ENCODE assay signal across 8 cellular contexts in genomic region chr22:29269230-29269604, GRCh38. TPM values are rescaled to one million over a fixed set of nuclear protein-coding genes. Genes with fewer than 3 reads are reported as not detected.
DNase-seq lines count a peak whose midpoint lies in the region; ATAC-seq and TF ChIP-seq lines count a peak whose summit lies in the region.

No MANE protein-coding gene starts in this region.

- TF ChIP-seq POLR2A in Peyer's patch (IDR thresholded peaks at IDR 0.05) (no peak), esophagus squamous epithelium (IDR thresholded peaks at IDR 0.05) (no peak)

- peaks cover 0 to 34% (median 0%) of the 10 kb centered on the region in 3 donors for H3K36me3 ChIP-seq in Peyer's patch
- peaks cover 9 to 48% (median 15%) of the 10 kb centered on the region in 3 donors for H3K36me3 ChIP-seq in esophagus squamous epithelium
- H3K36me3 ChIP-seq in psoas muscle (ENCODE audit: insufficient read depth in 1 of 2, low read depth in 1 of 2) = peaks cover 3 to 45% of the 10 kb centered on the region in 2 donors

- H3K27me3 ChIP-seq in Peyer's patch (no peaks in the 10 kb centered on the region), esophagus squamous epithelium (no peaks in the 10 kb centered on the region), psoas muscle (ENCODE audit: insufficient read depth in 3 of 3, low read length in 2 of 3) (no peaks in the 10 kb centered on the region)

- H3K9me3 ChIP-seq in Peyer's patch = no peaks in the 10 kb centered on the region
- H3K9me3 ChIP-seq in esophagus squamous epithelium = no peaks in the 10 kb centered on the region
- H3K9me3 ChIP-seq in psoas muscle = no peaks in the 10 kb centered on the region

- ATAC-seq in psoas muscle = no peak

- peak overlapping the region; percentile 82 for H3K4me3 ChIP-seq in GM08714 (ENCODE audit: low read length)
- peak overlapping the region; percentile 77 to 99 (median 88) for H3K4me3 ChIP-seq in Peyer's patch
- H3K4me3 ChIP-seq in esophagus squamous epithelium = peak overlapping the region; percentile 79 to 97 (median 88)
- H3K4me3 ChIP-seq in psoas muscle = peak overlapping the region; percentile 94

- DNase-seq in Peyer's patch (peak in 1 of 3 donors; percentile 12), esophagus squamous epithelium (lab: John Stamatoyannopoulos, UW) (no peak), psoas muscle (no peak), NCI-H2196 (lab: John Stamatoyannopoulos, UW; ENCODE audit: unreplicated experiment) (no peak), NCI-H446 (lab: John Stamatoyannopoulos, UW) (no peak), foreskin melanocyte (no peak), DMS114 treated with DMSO at 0.1 percent for 48 hours (lab: John Stamatoyannopoulos, UW; ENCODE audit: unreplicated experiment) (no peak)

- H3K27ac ChIP-seq in Peyer's patch (peak overlapping the region; percentile 96 to 99 (median 98)), esophagus squamous epithelium (peak overlapping the region; percentile 97 to 99 (median 99)), psoas muscle (peak overlapping the region; percentile 100)

- WGBS in esophagus squamous epithelium, 2 donors = 1 to 2% methylated on average over 10 to 14 of the region's 14 CpGs
- 1 to 2% (median 1%) methylated on average over 14 of the region's 14 CpGs for WGBS in psoas muscle, 3 donors

- TF ChIP-seq CTCF in Peyer's patch (IDR thresholded peaks at IDR 0.05) (no peak), esophagus squamous epithelium (IDR thresholded peaks at IDR 0.05) (no peak), psoas muscle (IDR thresholded peaks at IDR 0.05) (no peak)

- peaks cover 0 to 62% (median 17%) of the 10 kb centered on the region in 4 donors for H3K4me1 ChIP-seq in Peyer's patch
- H3K4me1 ChIP-seq in esophagus squamous epithelium = peaks cover 15 to 76% (median 43%) of the 10 kb centered on the region in 3 donors
- peaks cover 53% of the 10 kb centered on the region for H3K4me1 ChIP-seq in psoas muscle

- intact Hi-C loops in esophagus squamous epithelium (cut with DNase I) = no loop called here
- intact Hi-C loops in psoas muscle (cut with DNase I) = loop anchor here in 1 of 2 donors (5.0 kb wide), 1 partner anchor 38 kb away; the partner anchor contains the start of gene GAS2L1

RNA-seq across cellular contexts. Expression of gene EWSR1, which starts 1.1 kb away (rescaled TPM):
- total RNA-seq in Peyer's patch (100 to 1,000 TPM; 186 to 444 (median 276) TPM), esophagus squamous epithelium (100 to 1,000 TPM; 124 to 217 (median 174) TPM), psoas muscle (100 to 1,000 TPM in 3 of 4 donors, 10 to 100 TPM in 1; 78.5 to 230 (median 156) TPM)
- polyA plus RNA-seq in psoas muscle = 100 to 1,000 TPM; 108 to 152 (median 127) TPM

RNA-seq across cellular contexts. Expression of gene RHBDD3, which starts 1.4 kb away (rescaled TPM):
- total RNA-seq in Peyer's patch (10 to 100 TPM; 25.4 to 47.2 (median 36.2) TPM), esophagus squamous epithelium (10 to 100 TPM; 14.3 to 28.2 (median 20.1) TPM), psoas muscle (10 to 100 TPM; 10.6 to 26.7 (median 16.2) TPM)
- 10 to 100 TPM; 20.3 to 36.5 (median 32.4) TPM for polyA plus RNA-seq in psoas muscle

RNA-seq across cellular contexts. Expression of gene GAS2L1, which starts 37.2 kb away (rescaled TPM):
- 10 to 100 TPM; 20.6 to 63.1 (median 35.6) TPM for total RNA-seq in Peyer's patch
- total RNA-seq in esophagus squamous epithelium = 10 to 100 TPM; 26.9 to 52.1 (median 36.9) TPM
- total RNA-seq in psoas muscle = 1 to 10 TPM; 4.6 to 7.1 (median 5.7) TPM
- 10 to 100 TPM in 1 of 3 donors, 1 to 10 TPM in 2; 5.0 to 19.8 (median 5.1) TPM for polyA plus RNA-seq in psoas muscle

RNA-seq across cellular contexts. Expression of gene RASL10A, which starts 46.3 kb away (rescaled TPM):
- total RNA-seq in Peyer's patch (1 to 10 TPM in 2 of 4 donors, under 1 TPM in 1, not detected in 1; 0.85 to 9.0 (median 5.6) TPM), esophagus squamous epithelium (1 to 10 TPM in 1 of 4 donors, under 1 TPM in 2, not detected in 1; 0.38 to 3.5 (median 0.75) TPM), psoas muscle (1 to 10 TPM in 2 of 4 donors, under 1 TPM in 2; 0.61 to 1.2 (median 0.95) TPM)
- polyA plus RNA-seq in psoas muscle = 1 to 10 TPM in 1 of 3 donors, under 1 TPM in 2; 0.32 to 3.3 (median 0.80) TPM
